1 cellular context compared by ENCODE assay signal in the genomic region with DNA sequence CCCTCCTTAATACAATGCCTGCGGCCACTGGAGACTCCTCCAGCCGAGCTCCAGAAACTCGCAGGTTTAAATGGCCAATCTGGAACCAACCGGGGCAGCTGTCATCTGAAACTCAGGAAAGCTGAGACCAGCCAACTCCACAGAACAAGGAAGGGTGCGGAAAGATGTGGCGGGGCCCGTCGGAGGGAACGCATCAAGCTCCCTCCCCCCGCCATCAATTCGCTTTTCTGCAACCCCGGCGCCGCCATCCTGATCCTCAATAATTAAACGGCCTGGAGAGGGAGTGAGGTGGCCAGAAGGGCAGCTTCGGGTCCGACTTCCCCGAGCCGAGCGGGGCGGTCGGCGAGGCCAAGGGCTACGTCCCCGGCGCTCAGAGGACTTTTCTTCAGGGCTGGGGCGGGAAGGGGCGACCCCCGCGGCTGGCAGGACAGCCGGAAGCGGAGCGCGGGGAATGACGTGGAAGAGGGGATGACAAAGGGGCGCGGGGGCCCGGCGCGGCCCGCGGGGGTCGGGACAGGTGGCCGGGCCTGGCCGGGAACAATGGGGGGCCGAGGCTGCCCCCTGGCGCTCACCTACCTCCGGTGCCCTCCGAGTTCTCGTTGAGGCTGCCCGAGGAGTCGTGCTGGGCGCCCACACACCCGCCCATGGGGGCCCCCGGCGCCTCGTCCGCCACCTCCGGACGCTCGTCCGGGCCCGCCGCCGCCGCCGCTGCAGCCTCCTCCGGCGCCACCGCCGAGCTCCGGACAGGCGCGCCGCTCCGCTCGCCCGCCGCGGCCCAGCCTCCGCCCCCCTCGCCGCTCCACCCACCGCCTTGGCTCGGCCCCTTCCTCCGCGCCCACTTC.
A peak's percentile ranks its signal among the peaks of the same experiment; 100 is the strongest.
TF ChIP-seq lines count a peak whose summit lies in the region.

A gene with protein sequence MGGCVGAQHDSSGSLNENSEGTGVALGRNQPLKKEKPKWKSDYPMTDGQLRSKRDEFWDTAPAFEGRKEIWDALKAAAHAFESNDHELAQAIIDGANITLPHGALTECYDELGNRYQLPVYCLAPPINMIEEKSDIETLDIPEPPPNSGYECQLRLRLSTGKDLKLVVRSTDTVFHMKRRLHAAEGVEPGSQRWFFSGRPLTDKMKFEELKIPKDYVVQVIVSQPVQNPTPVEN (minus strand): TSS at position 745 of the 842 bp plus-strand sequence. CDS start 99 bp downstream, at position 646.

TF ChIP-seq in SK-N-SH, 30 proteins besides CTCF, POLR2A, EP300 and RAD21:
- TF ChIP-seq, protein P1, sequence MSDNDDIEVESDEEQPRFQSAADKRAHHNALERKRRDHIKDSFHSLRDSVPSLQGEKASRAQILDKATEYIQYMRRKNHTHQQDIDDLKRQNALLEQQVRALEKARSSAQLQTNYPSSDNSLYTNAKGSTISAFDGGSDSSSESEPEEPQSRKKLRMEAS (IDR thresholded peaks at IDR 0.05; ENCODE audit: low read depth), result peak; percentile 11
- no peak for TF ChIP-seq RXRA (IDR thresholded peaks at IDR 0.05; ENCODE audit: borderline replicate concordance, low read depth)
- no peak; the same call in 1 of the 2 replicates for TF ChIP-seq TAF1 (IDR thresholded peaks at IDR 0.05; ENCODE audit: borderline replicate concordance, low read depth, low read length)
- no peak for TF ChIP-seq POLR2AphosphoS5 (IDR thresholded peaks at IDR 0.05; ENCODE audit: low read depth, low read length)
- TF ChIP-seq FOXJ3 (CRISPR knock-in tag; IDR thresholded peaks at IDR 0.05), result no peak
- TF ChIP-seq YY1 (IDR thresholded peaks at IDR 0.05; ENCODE audit: low read depth), result peak; percentile 35; the same call in 1 of the 2 replicates
- no peak for TF ChIP-seq FOXM1 (IDR thresholded peaks at IDR 0.05; ENCODE audit: low read depth)
- no peak for TF ChIP-seq USF2 (IDR thresholded peaks at IDR 0.05; ENCODE audit: borderline replicate concordance, low read depth, low read length)
- no peak for TF ChIP-seq RCOR1 (IDR thresholded peaks at IDR 0.05; ENCODE audit: low read length)
- no peak for TF ChIP-seq EZH2phosphoT487 (IDR thresholded peaks at IDR 0.05; ENCODE audit: borderline replicate concordance, low read depth)
- peak; percentile 67; the same call in 1 of the 2 replicates for TF ChIP-seq SIN3A (IDR thresholded peaks at IDR 0.05; ENCODE audit: borderline replicate concordance, low read depth, low read length)
- TF ChIP-seq, protein P2, sequence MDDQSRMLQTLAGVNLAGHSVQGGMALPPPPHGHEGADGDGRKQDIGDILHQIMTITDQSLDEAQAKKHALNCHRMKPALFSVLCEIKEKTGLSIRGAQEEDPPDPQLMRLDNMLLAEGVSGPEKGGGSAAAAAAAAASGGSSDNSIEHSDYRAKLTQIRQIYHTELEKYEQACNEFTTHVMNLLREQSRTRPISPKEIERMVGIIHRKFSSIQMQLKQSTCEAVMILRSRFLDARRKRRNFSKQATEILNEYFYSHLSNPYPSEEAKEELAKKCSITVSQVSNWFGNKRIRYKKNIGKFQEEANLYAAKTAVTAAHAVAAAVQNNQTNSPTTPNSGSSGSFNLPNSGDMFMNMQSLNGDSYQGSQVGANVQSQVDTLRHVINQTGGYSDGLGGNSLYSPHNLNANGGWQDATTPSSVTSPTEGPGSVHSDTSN (IDR thresholded peaks at IDR 0.05), result no peak
- no peak for TF ChIP-seq GATA2 (CRISPR knock-in tag; IDR thresholded peaks at IDR 0.05)
- TF ChIP-seq NRF1 (IDR thresholded peaks at IDR 0.05; ENCODE audit: low read depth, low read length), result no peak
- TF ChIP-seq TCF12 (IDR thresholded peaks at IDR 0.05), result peak; percentile 7; the same call in 1 of the 2 replicates
- TF ChIP-seq ELF1 (IDR thresholded peaks at IDR 0.05), result no peak
- TF ChIP-seq ZBTB33 (IDR thresholded peaks at IDR 0.05; ENCODE audit: borderline replicate concordance, low read depth), result no peak
- no peak for TF ChIP-seq JUND (IDR thresholded peaks at IDR 0.05)
- TF ChIP-seq IRF3 (IDR thresholded peaks at IDR 0.05; ENCODE audit: low read depth, low read length), result no peak
- no peak for TF ChIP-seq TEAD4 (IDR thresholded peaks at IDR 0.05; ENCODE audit: borderline replicate concordance, insufficient read depth)
- no peak for TF ChIP-seq MEF2A (IDR thresholded peaks at IDR 0.05; ENCODE audit: borderline replicate concordance, low read depth)
- TF ChIP-seq USF1 (IDR thresholded peaks at IDR 0.05; ENCODE audit: borderline replicate concordance, low read depth), result no peak
- no peak for TF ChIP-seq REST (IDR thresholded peaks at IDR 0.05; ENCODE audit: low read depth, low read length)
- peak; percentile 35 for TF ChIP-seq SMC3 (IDR thresholded peaks at IDR 0.05; ENCODE audit: low read depth, low read length)
- no peak for TF ChIP-seq GABPA (IDR thresholded peaks at IDR 0.05; ENCODE audit: low read depth)
- peak; percentile 89 for TF ChIP-seq RFX5 (IDR thresholded peaks at IDR 0.05; ENCODE audit: low read length)
